In the genomic region with DNA sequence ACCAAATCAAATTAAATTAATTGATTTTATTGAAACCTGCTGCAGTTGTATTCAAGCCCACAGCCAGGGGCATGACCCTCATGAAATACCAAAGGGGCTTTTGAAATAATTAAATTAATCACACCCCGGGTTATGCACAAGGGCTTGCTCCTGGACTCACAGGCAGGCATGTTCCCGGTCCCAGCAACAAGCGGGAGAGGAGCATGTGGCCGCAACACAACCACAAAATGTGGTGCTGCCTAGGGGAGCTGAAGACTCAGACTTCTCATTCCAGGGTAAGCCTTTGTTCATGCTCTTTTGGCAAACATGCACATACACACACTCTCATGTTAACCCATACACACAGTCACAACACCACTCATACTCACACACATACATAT, we compare ENCODE assay signal across 32 cellular contexts.
"Had no signal": no experiment of that assay in that cellular context is flagged by ENCODE, and none has a peak within 500 bp of the region (broad histone marks: within the 10 kb centered on the region; RNA-seq: fewer than 3 reads in every experiment).

No MANE protein-coding gene starts in this region.

- H3K4me1 Mint-ChIP-seq: immature natural killer cell, memory B cell had no signal

- H3K27ac ChIP-seq: brain microvascular endothelial cell, psoas muscle, VCaP had no signal

- H3K27ac Mint-ChIP-seq: activated CD4-positive, alpha-beta memory T cell treated with anti-CD3 and anti-CD28 coated beads for 36 hours; activated naive CD4-positive, alpha-beta T cell treated with anti-CD3 and anti-CD28 coated beads for 36 hours; activated naive CD8-positive, alpha-beta T cell treated with anti-CD3 and anti-CD28 coated beads for 36 hours; activated T-helper 1 cell treated with anti-CD3 and anti-CD28 coated beads, Interleukin-12 subunit alpha, Interleukin-12 subunit beta, Interleukin-2, Interleukin-4 antibody, amounts not matched to agents 30 ng/mL and 10 ng/mL and 1 ng/mL, durations not matched to agents 14 hours and 24 hours and 36 hours; effector memory CD8-positive, alpha-beta T cell; memory B cell; natural killer cell treated with Interleukin-12 subunit alpha and Interleukin-12 subunit beta and Interleukin-15 and Interleukin-18, amount 100 ng/mL, for 72 hours; T-cell had no signal

- H3K27me3 ChIP-seq: ascending aorta, brain microvascular endothelial cell, dorsolateral prefrontal cortex, gastroesophageal sphincter, pancreas, right atrium auricular region, testis, transverse colon had no signal

- H3K4me3 ChIP-seq: ascending aorta, coronary artery, dorsolateral prefrontal cortex, gastroesophageal sphincter, pancreas, psoas muscle, right atrium auricular region, testis, transverse colon had no signal

- DNase-seq: activated CD4-positive, alpha-beta memory T cell treated with anti-CD3 and anti-CD28 coated beads for 36 hours; activated CD4-positive, alpha-beta T cell treated with anti-CD3 and anti-CD28 coated beads for 48 hours; activated CD8-positive, alpha-beta memory T cell treated with anti-CD3 and anti-CD28 coated beads, Interleukin-2, amount 50 U/mL, for 4 hours; activated effector memory CD4-positive, alpha-beta T cell treated with anti-CD3 and anti-CD28 coated beads, Interleukin-2, amount 50 U/mL, for 16 hours; activated naive CD4-positive, alpha-beta T cell treated with anti-CD3 and anti-CD28 coated beads for 36 hours; activated naive CD8-positive, alpha-beta T cell treated with anti-CD3 and anti-CD28 coated beads for 36 hours; activated T-cell treated with anti-CD3 and anti-CD28 coated beads, Interleukin-2, amount 50 U/mL, for 1 hour; brain microvascular endothelial cell; dorsolateral prefrontal cortex; effector memory CD8-positive, alpha-beta T cell; erythroblast; head of caudate nucleus; hippocampal formation; immature natural killer cell; kidney; left colon; pancreas; psoas muscle; stimulated activated CD4-positive, alpha-beta T cell treated with anti-CD3 and anti-CD28 coated beads, Interleukin-4, amount 100 ng/mL, for 1 hour; stimulated activated naive CD8-positive, alpha-beta T cell treated with anti-CD3 and anti-CD28 coated beads, Interleukin-15, Interleukin-2, amounts not matched to agents 100 U/mL and 50 U/mL, for 24 hours; T-cell; testis; transverse colon had no signal

- H3K36me3 Mint-ChIP-seq: activated CD4-positive, alpha-beta memory T cell treated with anti-CD3 and anti-CD28 coated beads for 36 hours; activated naive CD8-positive, alpha-beta T cell treated with anti-CD3 and anti-CD28 coated beads for 36 hours; immature natural killer cell; memory B cell; natural killer cell treated with Interleukin-12 subunit alpha and Interleukin-12 subunit beta and Interleukin-15 and Interleukin-18, amount 100 ng/mL, for 72 hours; T-cell had no signal

- H3K9me3 ChIP-seq: ascending aorta, gastroesophageal sphincter, pancreas, psoas muscle, right atrium auricular region, testis, transverse colon had no signal

- H3K4me3 Mint-ChIP-seq: activated CD4-positive, alpha-beta memory T cell treated with anti-CD3 and anti-CD28 coated beads for 36 hours; activated naive CD4-positive, alpha-beta T cell treated with anti-CD3 and anti-CD28 coated beads for 36 hours; activated naive CD8-positive, alpha-beta T cell treated with anti-CD3 and anti-CD28 coated beads for 36 hours; activated T-helper 1 cell treated with anti-CD3 and anti-CD28 coated beads, Interleukin-12 subunit alpha, Interleukin-12 subunit beta, Interleukin-2, Interleukin-4 antibody, amounts not matched to agents 30 ng/mL and 10 ng/mL and 1 ng/mL, durations not matched to agents 14 hours and 24 hours and 36 hours; effector memory CD8-positive, alpha-beta T cell; immature natural killer cell; memory B cell; natural killer cell treated with Interleukin-12 subunit alpha and Interleukin-12 subunit beta and Interleukin-15 and Interleukin-18, amount 100 ng/mL, for 72 hours; T-cell had no signal

- ATAC-seq: activated CD4-positive, CD25-positive, alpha-beta regulatory T cell treated with anti-CD3 and anti-CD28 coated beads, Interleukin-2, amount 50 U/mL, for 24 hours; effector memory CD8-positive, alpha-beta T cell; gastroesophageal sphincter; left colon; natural killer cell treated with Interleukin-12 subunit alpha and Interleukin-12 subunit beta and Interleukin-15 and Interleukin-18, amount 100 ng/mL, for 72 hours; pancreas; psoas muscle; stimulated activated naive CD8-positive, alpha-beta T cell treated with anti-CD3 and anti-CD28 coated beads, Interleukin-15, Interleukin-2, amounts not matched to agents 100 U/mL and 50 U/mL, for 24 hours; T-cell had no signal

- H3K36me3 ChIP-seq: ascending aorta, brain microvascular endothelial cell, gastroesophageal sphincter, pancreas, right atrium auricular region, transverse colon had no signal

- H3K9me3 Mint-ChIP-seq: activated CD4-positive, alpha-beta memory T cell treated with anti-CD3 and anti-CD28 coated beads for 36 hours; activated naive CD4-positive, alpha-beta T cell treated with anti-CD3 and anti-CD28 coated beads for 36 hours; activated naive CD8-positive, alpha-beta T cell treated with anti-CD3 and anti-CD28 coated beads for 36 hours; activated T-helper 1 cell treated with anti-CD3 and anti-CD28 coated beads, Interleukin-12 subunit alpha, Interleukin-12 subunit beta, Interleukin-2, Interleukin-4 antibody, amounts not matched to agents 30 ng/mL and 10 ng/mL and 1 ng/mL, durations not matched to agents 14 hours and 24 hours and 36 hours; effector memory CD8-positive, alpha-beta T cell; immature natural killer cell; memory B cell; natural killer cell treated with Interleukin-12 subunit alpha and Interleukin-12 subunit beta and Interleukin-15 and Interleukin-18, amount 100 ng/mL, for 72 hours; T-cell had no signal
